Comparison of ENCODE assay signal across 8 cellular contexts in genomic region chr6:53795702-53796450, GRCh38. TPM values are rescaled to one million over a fixed set of nuclear protein-coding genes. Genes with fewer than 3 reads are reported as not detected.
A peak's percentile ranks its signal among the peaks of the same experiment; 100 is the strongest.
DNase-seq lines count a peak whose midpoint lies in the region; ATAC-seq and TF ChIP-seq lines count a peak whose summit lies in the region.

No MANE protein-coding gene starts in this region.

- H3K79me2 ChIP-seq in parathyroid adenoma = peaks cover 31% of the 10 kb centered on the region

- no peaks in the 10 kb centered on the region for H3K36me3 ChIP-seq in CD4-positive, alpha-beta memory T cell (ENCODE audit: insufficient read depth, low read length)
- H3K36me3 ChIP-seq in MG63 = no peaks in the 10 kb centered on the region
- no peaks in the 10 kb centered on the region for H3K36me3 ChIP-seq in cardiac muscle cell
- no peaks in the 10 kb centered on the region for H3K36me3 ChIP-seq in parathyroid adenoma (ENCODE audit: control insufficient read depth, insufficient read depth, low read length)

- peak overlapping the region; percentile 90 to 98 (median 97) for H3K4me3 Mint-ChIP-seq in CD4-positive, alpha-beta memory T cell
- peak overlapping the region; percentile 95 for H3K4me3 Mint-ChIP-seq in activated naive CD4-positive, alpha-beta T cell treated with anti-CD3 and anti-CD28 coated beads, Interleukin-2, amount 10 ng/mL, durations not matched to agents 7 days and 5 days

- peaks cover 2 to 3% of the 10 kb centered on the region in 2 donors for H3K27me3 Mint-ChIP-seq in CD4-positive, alpha-beta memory T cell
- peaks cover 53% of the 10 kb centered on the region for H3K27me3 Mint-ChIP-seq in activated naive CD4-positive, alpha-beta T cell treated with anti-CD3 and anti-CD28 coated beads, Interleukin-2, amount 10 ng/mL, durations not matched to agents 7 days and 5 days

- peaks cover 21% of the 10 kb centered on the region for H3K4me1 ChIP-seq in CD4-positive, alpha-beta memory T cell (ENCODE audit: insufficient read depth, low read length)
- H3K4me1 ChIP-seq in cardiac muscle cell (ENCODE audit: low read depth) (peaks cover 3% of the 10 kb centered on the region), parathyroid adenoma (peaks cover 3% of the 10 kb centered on the region)

- peak overlapping the region; percentile 85 for H2AFZ ChIP-seq in parathyroid adenoma

- H3K36me3 Mint-ChIP-seq in CD4-positive, alpha-beta memory T cell = peaks cover 0 to 10% of the 10 kb centered on the region in 2 donors
- peaks cover 2% of the 10 kb centered on the region for H3K36me3 Mint-ChIP-seq in activated naive CD4-positive, alpha-beta T cell treated with anti-CD3 and anti-CD28 coated beads, Interleukin-2, amount 10 ng/mL, durations not matched to agents 7 days and 5 days

- POLR2A ChIA-PET in CD4-positive, alpha-beta memory T cell (lab: Charles Lee; ENCODE audit: partially characterized antibody) = interaction anchor here (1.0 to 2.7 kb wide), 4 partner anchors 11 to 800 kb away, joined by 3 to 12 read pairs (median 4); partner anchors contain the start of genes GCLC and GSTA4

- peak overlapping the region; percentile 41 for H3K27ac ChIP-seq in CD4-positive, alpha-beta memory T cell (ENCODE audit: low read depth, low read length)
- H3K27ac ChIP-seq in cardiac muscle cell (no peak overlapping the region), parathyroid adenoma (peak overlapping the region; percentile 79)

- H3K27me3 ChIP-seq in CD4-positive, alpha-beta memory T cell (ENCODE audit: insufficient read depth, low read length) = no peaks in the 10 kb centered on the region
- H3K27me3 ChIP-seq in MG63 (no peaks in the 10 kb centered on the region; the same call in 1 of the 2 replicates), cardiac muscle cell (peaks cover 9% of the 10 kb centered on the region), parathyroid adenoma (ENCODE audit: control insufficient read depth, insufficient read depth, low read length) (no peaks in the 10 kb centered on the region)

- H3K4me2 ChIP-seq in parathyroid adenoma (ENCODE audit: low read length) = peak overlapping the region; percentile 94

- TF ChIP-seq CTCF in cardiac muscle cell (IDR thresholded peaks at IDR 0.05; ENCODE audit: low read depth, low read length) (no peak), parathyroid adenoma (IDR thresholded peaks at IDR 0.05) (no peak)

- H3K4me1 Mint-ChIP-seq in CD4-positive, alpha-beta memory T cell = peaks cover 14 to 36% (median 29%) of the 10 kb centered on the region in 4 donors
- peaks cover 35% of the 10 kb centered on the region for H3K4me1 Mint-ChIP-seq in activated naive CD4-positive, alpha-beta T cell treated with anti-CD3 and anti-CD28 coated beads, Interleukin-2, amount 10 ng/mL, durations not matched to agents 7 days and 5 days

- peak overlapping the region; percentile 74 to 77 for H3K4me3 ChIP-seq in CD4-positive, alpha-beta memory T cell (ENCODE audit: low read length in 2 of 2)
- peak overlapping the region; percentile 63 for H3K4me3 ChIP-seq in MG63
- H3K4me3 ChIP-seq in cardiac muscle cell = peak overlapping the region; percentile 75
- peak overlapping the region; percentile 74 for H3K4me3 ChIP-seq in parathyroid adenoma (ENCODE audit: low read depth, low read length)

- ATAC-seq in HG03378 (IDR thresholded peaks at IDR 0.05; ENCODE audit: unreplicated experiment) = no peak

- intact Hi-C loops in CD4-positive, alpha-beta memory T cell (cut with micrococcal nuclease) = loop anchor here (10.0 kb wide), 1 partner anchor 461 kb away; no protein-coding TSS in a partner anchor

- peak overlapping the region; percentile 19 for H3K9ac ChIP-seq in parathyroid adenoma

- DNase-seq in CD4-positive, alpha-beta memory T cell = peak in 4 of 5 donors; percentile 5 to 18 (median 10)
- no peak for DNase-seq in MG63
- peak; percentile 24 for DNase-seq in activated naive CD4-positive, alpha-beta T cell treated with anti-CD3 and anti-CD28 coated beads, Interleukin-2, amount 10 ng/mL, durations not matched to agents 7 days and 5 days
- peak; percentile 19 to 56 for DNase-seq in cardiac muscle cell (ENCODE audit: low read depth in 1 of 2, low spot score in 1 of 2)
- DNase-seq in CD1c-positive myeloid dendritic cell (ENCODE audit: extremely low spot score) = no peak
- DNase-seq in occipital lobe (lab: John Stamatoyannopoulos, UW) = no peak

- CTCF ChIA-PET in CD4-positive, alpha-beta memory T cell (lab: Charles Lee; ENCODE audit: partially characterized antibody) = interaction anchor here (1.6 to 3.0 kb wide), 2 partner anchors 13 to 67 kb away, joined by 3 to 14 read pairs; no protein-coding TSS in a partner anchor
- CTCF ChIA-PET in activated naive CD4-positive, alpha-beta T cell treated with anti-CD3 and anti-CD28 coated beads, Interleukin-2, amount 10 ng/mL, durations not matched to agents 7 days and 5 days (lab: Charles Lee) = interaction anchor here (0.6 to 1.5 kb wide), 2 partner anchors 77 to 474 kb away, joined by 3 to 6 read pairs; no protein-coding TSS in a partner anchor

- H3K9me3 Mint-ChIP-seq in CD4-positive, alpha-beta memory T cell = no peaks in the 10 kb centered on the region
- no peaks in the 10 kb centered on the region for H3K9me3 Mint-ChIP-seq in activated naive CD4-positive, alpha-beta T cell treated with anti-CD3 and anti-CD28 coated beads, Interleukin-2, amount 10 ng/mL, durations not matched to agents 7 days and 5 days

- no peaks in the 10 kb centered on the region for H3K9me3 ChIP-seq in CD4-positive, alpha-beta memory T cell (ENCODE audit: control insufficient read depth in 1 of 2, low read length in 2 of 2)
- no peaks in the 10 kb centered on the region for H3K9me3 ChIP-seq in MG63
- no peaks in the 10 kb centered on the region for H3K9me3 ChIP-seq in cardiac muscle cell (ENCODE audit: low read depth)
- no peaks in the 10 kb centered on the region for H3K9me3 ChIP-seq in parathyroid adenoma (ENCODE audit: control insufficient read depth, low read length)

- H3K27ac Mint-ChIP-seq in CD4-positive, alpha-beta memory T cell = peak overlapping the region; percentile 43 to 91 (median 85)
- no peak overlapping the region for H3K27ac Mint-ChIP-seq in activated naive CD4-positive, alpha-beta T cell treated with anti-CD3 and anti-CD28 coated beads, Interleukin-2, amount 10 ng/mL, durations not matched to agents 7 days and 5 days

RNA-seq across cellular contexts. Expression of gene LRRC1, which starts 1.1 kb away (rescaled TPM):
- total RNA-seq in CD4-positive, alpha-beta memory T cell = 1 to 10 TPM; 4.6 to 5.2 TPM
- polyA plus RNA-seq in CD4-positive, alpha-beta memory T cell = 1 to 10 TPM; 2.2 to 2.8 TPM
- total RNA-seq in MG63 (2014; rRNA removed; shearing (Covaris generic); ENCODE audit: low replicate concordance) = 0.62 and 0.72 TPM in 2 replicates
- 9.1 and 10.0 TPM in 2 replicates for total RNA-seq in cardiac muscle cell
- polyA plus RNA-seq in cardiac muscle cell = 8.9 and 11.4 TPM in 2 replicates
- total RNA-seq in occipital lobe = 12.0 TPM

Comparison
In these comparisons a context has a peak if more than half of its experiments do, and no peak if none do; other contexts are left out.
1. DNase-seq: peak in CD4-positive, alpha-beta memory T cell (4 of 5), activated naive CD4-positive, alpha-beta T cell treated with anti-CD3 and anti-CD28 coated beads, Interleukin-2, amount 10 ng/mL, durations not matched to agents 7 days and 5 days (single experiment) and cardiac muscle cell (2 of 2); none in MG63 (single experiment), CD1c-positive myeloid dendritic cell (single experiment) and occipital lobe (single experiment).
2. Peak in every context shown above with its lines, with median percentiles within 50 percentile points of each other: H3K4me3 ChIP-seq.